ENCODE assay signal across 1 cellular context in the genomic region with DNA sequence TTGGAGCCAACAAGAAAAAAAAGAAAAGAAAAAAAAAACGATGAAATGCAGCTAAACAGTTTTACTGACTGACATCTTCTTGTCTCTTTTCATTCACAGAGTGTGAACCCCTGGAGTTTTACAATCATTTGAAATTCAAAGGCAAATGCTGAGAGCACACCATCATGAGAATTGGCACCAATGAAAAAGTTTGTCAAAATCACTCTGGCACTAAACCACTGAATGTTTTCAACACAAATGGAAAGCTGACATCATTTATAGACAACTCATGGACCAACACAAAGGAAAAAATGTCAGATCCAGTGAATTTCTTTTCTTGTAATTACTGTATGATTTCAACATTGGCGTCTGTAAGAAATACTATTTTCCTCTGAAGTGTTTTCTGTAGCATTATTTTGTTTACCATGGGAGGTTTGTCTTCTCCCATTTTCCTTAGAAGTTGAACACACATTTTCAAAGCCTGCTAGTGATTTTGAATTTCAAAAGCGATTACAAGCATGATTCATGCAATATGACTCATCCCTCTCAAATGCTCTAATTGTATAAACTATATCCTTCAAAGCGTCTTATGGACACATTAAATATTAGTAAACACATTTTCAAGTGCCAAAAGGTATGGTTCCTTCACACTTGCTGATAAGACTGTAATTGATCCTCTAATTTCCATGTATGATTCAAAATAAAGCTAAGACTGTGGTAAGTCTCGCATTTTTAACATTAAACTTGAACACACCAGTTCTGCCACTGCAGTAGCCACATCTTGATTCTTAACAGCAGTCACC.
TF ChIP-seq lines count a peak whose summit lies in the region.

No MANE protein-coding gene starts in this region.

TF ChIP-seq in GM23338, 12 proteins besides CTCF, POLR2A, EP300 and RAD21 (continued from another document):
- TF ChIP-seq JUNB (IDR thresholded peaks at IDR 0.05; ENCODE audit: unreplicated experiment) (no peak), CREB1 (CRISPR knock-in tag; IDR thresholded peaks at IDR 0.05; ENCODE audit: low read depth) (no peak)
